Comparison of ENCODE assay signal across 11 cellular contexts in the genomic region with DNA sequence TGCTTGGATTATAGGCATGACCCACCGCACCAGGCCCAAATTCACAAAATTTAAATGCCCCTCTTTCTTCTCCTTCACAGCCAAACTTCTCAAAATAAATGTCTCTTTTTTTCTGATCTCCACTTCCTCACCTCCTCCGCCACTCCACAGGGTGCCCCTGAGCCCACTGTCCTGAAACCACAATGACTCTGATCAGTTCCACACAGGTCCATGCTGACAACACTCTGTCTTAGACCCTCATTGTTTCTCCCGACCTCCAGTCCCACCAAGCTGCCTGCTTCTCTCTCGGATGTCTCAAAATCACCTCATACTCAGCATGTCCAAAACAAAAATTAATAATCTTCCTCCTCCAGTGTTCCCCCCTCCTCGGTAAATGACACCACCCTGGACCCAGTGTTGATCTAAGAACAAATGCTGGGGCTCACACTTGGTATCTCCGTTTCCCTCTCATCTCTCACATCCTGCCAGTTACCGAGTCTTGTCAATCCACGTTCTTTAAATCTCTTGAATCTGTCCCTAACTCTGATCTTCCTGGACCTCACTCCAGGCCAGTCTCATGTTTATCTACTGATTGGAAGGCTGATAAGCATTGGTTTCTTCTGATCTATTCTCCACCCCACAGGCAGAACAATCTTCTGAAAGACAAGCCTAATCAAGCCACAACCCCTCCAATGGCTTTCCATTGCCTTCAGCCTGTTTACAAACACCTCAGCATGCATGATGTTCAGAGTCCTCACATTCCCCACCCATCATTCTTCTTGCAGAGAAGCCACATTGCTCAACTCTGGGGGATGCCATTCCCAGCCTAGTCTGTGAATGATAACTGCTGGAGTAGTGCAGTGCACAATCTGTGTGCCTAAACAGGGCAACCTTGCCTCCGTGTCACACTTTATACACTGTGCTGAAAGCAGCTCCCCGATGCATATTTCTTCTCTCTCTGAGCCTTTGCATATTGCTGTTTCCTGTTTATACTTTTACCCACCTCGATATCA. TPM values are rescaled to one million over a fixed set of nuclear protein-coding genes. Genes with fewer than 3 reads are reported as not detected.
DNase-seq lines count a peak whose midpoint lies in the region; ATAC-seq and TF ChIP-seq lines count a peak whose summit lies in the region.
"Had no signal": no experiment of that assay in that cellular context is flagged by ENCODE, and none has a peak within 500 bp of the region (broad histone marks: within the 10 kb centered on the region; RNA-seq: fewer than 3 reads in every experiment).

No MANE protein-coding gene starts in this region.

- intact Hi-C loops in CD4-positive, alpha-beta memory T cell (cut with micrococcal nuclease), result no loop called here
- intact Hi-C loops in uterus (cut with DNase I; ENCODE audit: low total_unique reads), result no loop called here

- peak in 3 of 5 donors; percentile 36 to 41 (median 36) for DNase-seq in CD4-positive, alpha-beta memory T cell
- DNase-seq in adipocyte (ENCODE audit: low read depth) (peak; percentile 60), SK-N-DZ (ENCODE audit: low spot score) (no peak), uterus (no peak), kidney glomerular epithelial cell (lab: John Stamatoyannopoulos, UW) (no peak)
- DNase-seq: sigmoid colon had no signal

- peak overlapping the region; percentile 82 to 97 (median 94) for H3K27ac Mint-ChIP-seq in CD4-positive, alpha-beta memory T cell

- H3K36me3 ChIP-seq in CD4-positive, alpha-beta memory T cell (ENCODE audit: insufficient read depth, low read length), result no peaks in the 10 kb centered on the region
- H3K36me3 ChIP-seq in adipocyte (ENCODE audit: control insufficient read depth, insufficient read depth, low read length, severe bottlenecking), result no peaks in the 10 kb centered on the region
- H3K36me3 ChIP-seq in uterus, result no peaks in the 10 kb centered on the region
- H3K36me3 ChIP-seq: BLaER1, Peyer's patch, sigmoid colon had no signal

- H3K9me3 Mint-ChIP-seq in CD4-positive, alpha-beta memory T cell, result no peaks in the 10 kb centered on the region

- TF ChIP-seq POLR2A in GM19099 (IDR thresholded peaks at IDR 0.05; ENCODE audit: extremely low read depth, insufficient read length, low read depth) (peak; percentile 57), uterus (IDR thresholded peaks at IDR 0.05) (no peak)

- TF ChIP-seq CTCF in uterus (IDR thresholded peaks at IDR 0.05), result no peak

- peak; percentile 46 for ATAC-seq in HG03196 (IDR thresholded peaks at IDR 0.05; ENCODE audit: unreplicated experiment)
- ATAC-seq in GM19351 (IDR thresholded peaks at IDR 0.05; ENCODE audit: unreplicated experiment), result no peak

- H3K9me3 ChIP-seq in CD4-positive, alpha-beta memory T cell (ENCODE audit: control insufficient read depth in 1 of 2, low read length in 2 of 2), result no peaks in the 10 kb centered on the region
- H3K9me3 ChIP-seq in adipocyte (ENCODE audit: control insufficient read depth, low read length) (no peaks in the 10 kb centered on the region), uterus (no peaks in the 10 kb centered on the region)
- H3K9me3 ChIP-seq: BLaER1, Peyer's patch, sigmoid colon had no signal

- peak overlapping the region; percentile 44 to 48 for H3K4me3 ChIP-seq in CD4-positive, alpha-beta memory T cell (ENCODE audit: low read length in 2 of 2)
- H3K4me3 ChIP-seq in adipocyte (ENCODE audit: low read length) (no peak overlapping the region), uterus (no peak overlapping the region)
- H3K4me3 ChIP-seq: BLaER1, sigmoid colon had no signal

- no peaks in the 10 kb centered on the region for H3K27me3 Mint-ChIP-seq in CD4-positive, alpha-beta memory T cell

- CTCF ChIA-PET in CD4-positive, alpha-beta memory T cell (lab: Charles Lee; ENCODE audit: partially characterized antibody), result interaction anchor here (1.2 to 8.5 kb wide), 2 partner anchors 13 to 210 kb away, joined by 4 to 43 read pairs; a partner anchor contains a TSS

- peaks cover 67% of the 10 kb centered on the region for H3K4me1 ChIP-seq in CD4-positive, alpha-beta memory T cell (ENCODE audit: insufficient read depth, low read length)
- H3K4me1 ChIP-seq in adipocyte (ENCODE audit: control insufficient read depth, insufficient read depth, low read length) (peaks cover 6% of the 10 kb centered on the region), uterus (no peaks in the 10 kb centered on the region)
- H3K4me1 ChIP-seq: BLaER1, Peyer's patch, sigmoid colon had no signal

- H3K27ac ChIP-seq in CD4-positive, alpha-beta memory T cell (ENCODE audit: low read depth, low read length), result peak overlapping the region; percentile 36
- H3K27ac ChIP-seq in uterus, result no peak overlapping the region
- H3K27ac ChIP-seq: BLaER1, sigmoid colon had no signal

- no peak overlapping the region for H3K9ac ChIP-seq in adipocyte (ENCODE audit: low read length)
- H3K9ac ChIP-seq: BLaER1 had no signal

- no peaks in the 10 kb centered on the region for H3K27me3 ChIP-seq in CD4-positive, alpha-beta memory T cell (ENCODE audit: insufficient read depth, low read length)
- peaks cover 4% of the 10 kb centered on the region for H3K27me3 ChIP-seq in adipocyte (replicated peaks; ENCODE audit: control insufficient read depth, insufficient read depth, low read length)
- H3K27me3 ChIP-seq in uterus, result no peaks in the 10 kb centered on the region
- H3K27me3 ChIP-seq: BLaER1, Peyer's patch, sigmoid colon had no signal

- POLR2A ChIA-PET in CD4-positive, alpha-beta memory T cell (lab: Charles Lee; ENCODE audit: partially characterized antibody), result interaction anchor here (0.6 to 9.0 kb wide), 13 partner anchors 9 to 289 kb away, joined by 3 to 71 read pairs (median 4); a partner anchor contains a TSS

- H3K4me3 Mint-ChIP-seq in CD4-positive, alpha-beta memory T cell, result peak overlapping the region; percentile 49 to 86 (median 76)

- no peaks in the 10 kb centered on the region for H3K36me3 Mint-ChIP-seq in CD4-positive, alpha-beta memory T cell

- H3K4me1 Mint-ChIP-seq in CD4-positive, alpha-beta memory T cell, result peaks cover 40 to 71% (median 61%) of the 10 kb centered on the region in 4 donors

RNA-seq across cellular contexts. Expression of a gene that starts 12.4 kb away (rescaled TPM):
- 100 to 1,000 TPM; 229 to 248 TPM for total RNA-seq in CD4-positive, alpha-beta memory T cell
- 10 to 100 TPM; 51.5 to 87.9 TPM for polyA plus RNA-seq in CD4-positive, alpha-beta memory T cell
- 8.5 and 12.2 TPM in 2 replicates for polyA plus RNA-seq in SK-N-DZ (2014; cell fraction: cytosol; rRNA removed)
- 15.0 and 25.4 TPM in 2 replicates for polyA plus RNA-seq in SK-N-DZ (2014; cell fraction: nucleus; rRNA removed)
- total RNA-seq in uterus, result 10 to 100 TPM; 14.4 to 71.5 (median 23.2) TPM

Comparison
In these comparisons a context has a peak if more than half of its experiments do, and no peak if none do; other contexts are left out.
1. DNase-seq: peak in CD4-positive, alpha-beta memory T cell (3 of 5) and adipocyte (single experiment); none in SK-N-DZ (single experiment), uterus (0 of 2) and kidney glomerular epithelial cell (single experiment).
2. H3K4me3 ChIP-seq: peak in CD4-positive, alpha-beta memory T cell (2 of 2); none in adipocyte (single experiment) and uterus (0 of 2).